Comparison of ENCODE assay signal across 25 cellular contexts in genomic region chr10:49029666-49030065, GRCh38.
"Had no signal": no experiment of that assay in that cellular context is flagged by ENCODE, and none has a peak within 500 bp of the region (broad histone marks: within the 10 kb centered on the region; RNA-seq: fewer than 3 reads in every experiment).

No MANE protein-coding gene starts in this region.

- ATAC-seq: esophagus mucosa, gastroesophageal sphincter, heart left ventricle, left cardiac atrium, left lung, left ventricle myocardium superior, lower lobe of right lung, mucosa of descending colon had no signal

- H3K4me1 Mint-ChIP-seq: immature natural killer cell had no signal

- H3K4me1 ChIP-seq: gastroesophageal sphincter, left lung had no signal

- H3K27ac Mint-ChIP-seq: immature natural killer cell, mesothelial cell of epicardium had no signal

- H3K36me3 ChIP-seq: lower lobe of right lung had no signal

- H3K4me3 ChIP-seq: coronary artery, dorsolateral prefrontal cortex, esophagus squamous epithelium, gastroesophageal sphincter, heart left ventricle, hepatocyte, left lung, lower lobe of right lung, mucosa of descending colon had no signal

- H3K9me3 ChIP-seq: esophagus squamous epithelium, gastroesophageal sphincter, heart left ventricle, left lung, lower lobe of right lung, mucosa of descending colon had no signal

- DNase-seq: dermis blood vessel endothelial cell; dorsolateral prefrontal cortex; effector CD4-positive, alpha-beta T cell; effector memory CD4-positive, alpha-beta T cell; erythroblast; esophagus squamous epithelium; foreskin fibroblast; heart left ventricle; hypothalamus; immature natural killer cell; islet precursor cell; kidney; kidney glomerular epithelial cell; left cardiac atrium; left lung; left ventricle myocardium superior; lower lobe of right lung; mesenchymal stem cell; mucosa of descending colon had no signal

- H3K27ac ChIP-seq: coronary artery, dorsolateral prefrontal cortex, epithelial cell of prostate, esophagus squamous epithelium, gastroesophageal sphincter, heart left ventricle, hepatocyte, left lung, lower lobe of right lung had no signal

- H3K9me3 Mint-ChIP-seq: immature natural killer cell, mesothelial cell of epicardium had no signal

- H3K4me3 Mint-ChIP-seq: immature natural killer cell, mesothelial cell of epicardium had no signal

- H3K27me3 ChIP-seq: dorsolateral prefrontal cortex, esophagus squamous epithelium, gastroesophageal sphincter, heart left ventricle, hepatocyte, left lung had no signal

- H3K36me3 Mint-ChIP-seq: immature natural killer cell, mesothelial cell of epicardium had no signal
